Comparison of ENCODE assay signal across 35 cellular contexts in genomic region chr1:34900775-34901502, GRCh38. TPM values are rescaled to one million over a fixed set of nuclear protein-coding genes. Genes with fewer than 3 reads are reported as not detected.
"Had no signal": no experiment of that assay in that cellular context is flagged by ENCODE, and none has a peak within 500 bp of the region (broad histone marks: within the 10 kb centered on the region; RNA-seq: fewer than 3 reads in every experiment).

No MANE protein-coding gene starts in this region.

- ATAC-seq: activated T-cell treated with anti-CD3 and anti-CD28 coated beads, Interleukin-2, amount 50 U/mL, for 4 hours; Right ventricle myocardium inferior; SK-N-SH treated with all-trans-retinoic acid at 6 μM for 48 hours had no signal

- H3K9me3 Mint-ChIP-seq: activated B cell treated with CpG ODN at 0.5 μM for 24 hours; activated CD4-positive, alpha-beta memory T cell treated with anti-CD3 and anti-CD28 coated beads for 36 hours; activated naive CD4-positive, alpha-beta T cell treated with anti-CD3 and anti-CD28 coated beads for 36 hours; activated naive CD8-positive, alpha-beta T cell treated with anti-CD3 and anti-CD28 coated beads for 36 hours; activated T-cell treated with anti-CD3 and anti-CD28 coated beads, Interleukin-2, amount 50 U/mL, for 4 hours; activated T-helper 1 cell treated with anti-CD3 and anti-CD28 coated beads, Interleukin-12 subunit alpha, Interleukin-12 subunit beta, Interleukin-2, Interleukin-4 antibody, amounts not matched to agents 30 ng/mL and 10 ng/mL and 1 ng/mL, durations not matched to agents 14 hours and 24 hours and 36 hours; central memory CD8-positive, alpha-beta T cell had no signal

- H3K27ac Mint-ChIP-seq: activated B cell treated with CpG ODN at 0.5 μM for 24 hours; activated CD4-positive, alpha-beta memory T cell treated with anti-CD3 and anti-CD28 coated beads for 36 hours; activated naive CD4-positive, alpha-beta T cell treated with anti-CD3 and anti-CD28 coated beads for 36 hours; activated naive CD8-positive, alpha-beta T cell treated with anti-CD3 and anti-CD28 coated beads for 36 hours; activated T-helper 1 cell treated with anti-CD3 and anti-CD28 coated beads, Interleukin-12 subunit alpha, Interleukin-12 subunit beta, Interleukin-2, Interleukin-4 antibody, amounts not matched to agents 30 ng/mL and 10 ng/mL and 1 ng/mL, durations not matched to agents 14 hours and 24 hours and 36 hours had no signal

- H3K4me3 Mint-ChIP-seq: activated B cell treated with CpG ODN at 0.5 μM for 24 hours; activated CD4-positive, alpha-beta memory T cell treated with anti-CD3 and anti-CD28 coated beads for 36 hours; activated naive CD4-positive, alpha-beta T cell treated with anti-CD3 and anti-CD28 coated beads for 36 hours; activated naive CD8-positive, alpha-beta T cell treated with anti-CD3 and anti-CD28 coated beads for 36 hours; activated T-cell treated with anti-CD3 and anti-CD28 coated beads, Interleukin-2, amount 50 U/mL, for 4 hours; activated T-helper 1 cell treated with anti-CD3 and anti-CD28 coated beads, Interleukin-12 subunit alpha, Interleukin-12 subunit beta, Interleukin-2, Interleukin-4 antibody, amounts not matched to agents 30 ng/mL and 10 ng/mL and 1 ng/mL, durations not matched to agents 14 hours and 24 hours and 36 hours; central memory CD8-positive, alpha-beta T cell had no signal

- H3K4me3 ChIP-seq: PC-9 had no signal

- H2AFZ ChIP-seq: PC-9 had no signal

- H3K36me3 Mint-ChIP-seq: activated CD4-positive, alpha-beta memory T cell treated with anti-CD3 and anti-CD28 coated beads for 36 hours; activated naive CD8-positive, alpha-beta T cell treated with anti-CD3 and anti-CD28 coated beads for 36 hours had no signal

- DNase-seq: activated B cell treated with CpG ODN at 0.5 μM for 24 hours; activated CD4-positive, alpha-beta memory T cell treated with anti-CD3 and anti-CD28 coated beads for 36 hours; activated CD4-positive, alpha-beta T cell treated with anti-CD3 and anti-CD28 coated beads for 4 hours; activated CD4-positive, alpha-beta T cell treated with anti-CD3 and anti-CD28 coated beads, Interleukin-2, amount 50 U/mL, for 1 hour; activated CD4-positive, CD25-positive, alpha-beta regulatory T cell treated with anti-CD3 and anti-CD28 coated beads, Interleukin-2, amount 50 U/mL, for 72 hours; activated gamma-delta T cell treated with Interleukin-2 at 50 U/mL for 16 hours; activated naive CD4-positive, alpha-beta T cell treated with anti-CD3 and anti-CD28 coated beads for 36 hours; activated naive CD8-positive, alpha-beta T cell treated with anti-CD3 and anti-CD28 coated beads for 36 hours; activated T-cell treated with anti-CD3 and anti-CD28 coated beads for 4 hours; activated T-cell treated with anti-CD3 and anti-CD28 coated beads, Interleukin-2, amount 50 U/mL, for 4 hours; amniotic stem cell; aorta; brain microvascular endothelial cell; NCI-H1048; NCI-H1105 treated with DMSO at 0.1 percent for 48 hours; NCI-H1436; NCI-H1694; NCI-H1930; NCI-H2081 treated with DMSO at 0.1 percent for 48 hours; NCI-H345; NCI-H510A; NCI-H526; NCI-H748 treated with DMSO at 0.1 percent for 48 hours; PC-9; SIG-M5; SW 1271; T-helper 1 cell; T-helper 2 cell; T-helper 9 cell had no signal

- H3K36me3 ChIP-seq: brain microvascular endothelial cell had no signal

- H3K4me1 Mint-ChIP-seq: activated B cell treated with CpG ODN at 0.5 μM for 24 hours; activated naive CD8-positive, alpha-beta T cell treated with anti-CD3 and anti-CD28 coated beads for 36 hours had no signal

- H3K4me2 ChIP-seq: PC-9 had no signal

- H3K27ac ChIP-seq: brain microvascular endothelial cell, PC-9, RWPE1, VCaP had no signal

- H3K27me3 ChIP-seq: brain microvascular endothelial cell had no signal

RNA-seq across cellular contexts. Expression of gene DLGAP3, which starts 28.5 kb away (rescaled TPM):
- total RNA-seq: PC-9 had no signal
